ENCODE assay signal across 10 cellular contexts in the genomic region with DNA sequence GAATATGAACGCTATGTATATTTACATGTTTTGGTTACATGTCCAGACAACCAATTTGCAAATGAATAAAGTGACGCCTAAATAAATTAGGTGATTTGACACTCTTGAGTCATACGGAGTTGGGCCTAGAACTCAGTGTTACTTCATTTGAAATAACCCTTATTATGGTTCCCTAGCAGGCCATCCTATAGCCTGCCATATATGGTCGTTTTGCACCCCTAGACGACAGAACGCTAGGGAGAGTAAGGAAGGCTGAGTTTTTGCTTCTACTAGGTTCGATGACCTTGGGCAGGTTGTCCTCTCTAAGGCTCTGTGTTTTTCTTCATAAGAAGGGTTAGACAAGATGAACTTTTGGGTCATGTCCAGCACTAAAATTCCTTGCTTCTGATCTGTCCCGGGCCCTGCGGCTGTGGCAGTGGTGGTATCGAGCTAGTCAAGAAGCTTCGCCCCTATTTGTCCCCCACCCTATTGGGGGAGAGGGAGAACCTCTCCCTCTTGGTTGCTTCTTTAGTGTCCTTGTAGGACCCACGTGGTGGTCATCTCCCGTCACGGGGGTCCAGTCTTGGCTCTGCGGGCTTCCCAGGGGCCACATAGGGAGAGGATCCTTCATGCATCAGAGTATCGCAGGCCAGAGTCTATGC. TPM values are rescaled to one million over a fixed set of nuclear protein-coding genes. Genes with fewer than 3 reads are reported as not detected.
DNase-seq lines count a peak whose midpoint lies in the region; ATAC-seq, FAIRE-seq and TF ChIP-seq lines count a peak whose summit lies in the region.
"Had no signal": no experiment of that assay in that cellular context is flagged by ENCODE, and none has a peak within 500 bp of the region (broad histone marks: within the 10 kb centered on the region; RNA-seq: fewer than 3 reads in every experiment).

No MANE protein-coding gene starts in this region.

- H3K4me1 ChIP-seq in mucosa of stomach (ENCODE audit: control insufficient read depth, insufficient read depth, low read length), result peaks cover 18% of the 10 kb centered on the region
- peaks cover 33% of the 10 kb centered on the region for H3K4me1 ChIP-seq in vagina

- no peak for TF ChIP-seq CTCF in chondrocyte (IDR thresholded peaks at IDR 0.05)
- TF ChIP-seq CTCF in vagina (IDR thresholded peaks at IDR 0.05), result no peak

- no peaks in the 10 kb centered on the region for H3K36me3 Mint-ChIP-seq in chondrocyte (ENCODE audit: low read depth)

- H3K4me3 ChIP-seq in mucosa of stomach (ENCODE audit: low read length), result no peak overlapping the region
- H3K4me3 ChIP-seq in vagina, result peak overlapping the region; percentile 97 to 98

- H3K4me1 Mint-ChIP-seq in stimulated activated naive CD8-positive, alpha-beta T cell treated with anti-CD3 and anti-CD28 coated beads, Interleukin-15, amount 100 ng/mL, for 72 hours, result peaks cover 16% of the 10 kb centered on the region
- H3K4me1 Mint-ChIP-seq in chondrocyte (ENCODE audit: low read depth), result peaks cover 11% of the 10 kb centered on the region

- no peak for DNase-seq in stimulated activated naive CD8-positive, alpha-beta T cell treated with anti-CD3 and anti-CD28 coated beads, Interleukin-15, amount 100 ng/mL, for 72 hours
- no peak for DNase-seq in stimulated activated naive CD8-positive, alpha-beta T cell treated with anti-CD3 and anti-CD28 coated beads, Interleukin-15, Interleukin-2, amounts not matched to agents 100 U/mL and 50 U/mL, for 24 hours
- no peak for DNase-seq in chondrocyte (ENCODE audit: low spot score)
- no peak for DNase-seq in vagina (ENCODE audit: extremely low spot score in 2 of 2)
- DNase-seq in NCI-H1105 treated with DMSO at 0.1 percent for 48 hours (lab: John Stamatoyannopoulos, UW), result no peak
- no peak for DNase-seq in GM12892 (ENCODE audit: insufficient read length)
- DNase-seq in NCI-H345 treated with DMSO at 0.1 percent for 48 hours (lab: John Stamatoyannopoulos, UW; ENCODE audit: unreplicated experiment), result no peak

- no peak for ATAC-seq in stimulated activated naive CD8-positive, alpha-beta T cell treated with anti-CD3 and anti-CD28 coated beads, Interleukin-15, amount 100 ng/mL, for 72 hours
- ATAC-seq in stimulated activated naive CD8-positive, alpha-beta T cell treated with anti-CD3 and anti-CD28 coated beads, Interleukin-15, Interleukin-2, amounts not matched to agents 100 U/mL and 50 U/mL, for 24 hours, result no peak

- H3K9me3 ChIP-seq in mucosa of stomach (ENCODE audit: control insufficient read depth, low read length) (no peaks in the 10 kb centered on the region), vagina (no peaks in the 10 kb centered on the region)

- H3K4me3 Mint-ChIP-seq in stimulated activated naive CD8-positive, alpha-beta T cell treated with anti-CD3 and anti-CD28 coated beads, Interleukin-15, amount 100 ng/mL, for 72 hours, result no peak overlapping the region
- no peak overlapping the region for H3K4me3 Mint-ChIP-seq in chondrocyte (ENCODE audit: unreplicated experiment)
- H3K4me3 Mint-ChIP-seq: HFFc6 had no signal

- H3K27ac Mint-ChIP-seq in stimulated activated naive CD8-positive, alpha-beta T cell treated with anti-CD3 and anti-CD28 coated beads, Interleukin-15, amount 100 ng/mL, for 72 hours, result peak overlapping the region; percentile 41 to 78
- peak overlapping the region; percentile 74 for H3K27ac Mint-ChIP-seq in chondrocyte (ENCODE audit: unreplicated experiment)
- H3K27ac Mint-ChIP-seq: HFFc6 had no signal

- FAIRE-seq in GM12892 (lab: Jason Lieb, UNC), result no peak
- FAIRE-seq: islet of Langerhans had no signal

- H3K27ac ChIP-seq in vagina, result peak overlapping the region; percentile 91

- no peaks in the 10 kb centered on the region for H3K27me3 Mint-ChIP-seq in stimulated activated naive CD8-positive, alpha-beta T cell treated with anti-CD3 and anti-CD28 coated beads, Interleukin-15, amount 100 ng/mL, for 72 hours
- peaks cover 2% of the 10 kb centered on the region for H3K27me3 Mint-ChIP-seq in chondrocyte (ENCODE audit: low read depth)

- H3K27me3 ChIP-seq in mucosa of stomach (ENCODE audit: control insufficient read depth, insufficient read depth, low read length), result no peaks in the 10 kb centered on the region
- no peaks in the 10 kb centered on the region for H3K27me3 ChIP-seq in vagina

- H3K36me3 ChIP-seq in mucosa of stomach (ENCODE audit: control insufficient read depth, insufficient read depth, low read length) (no peaks in the 10 kb centered on the region), vagina (no peaks in the 10 kb centered on the region)

- H3K9me3 Mint-ChIP-seq in stimulated activated naive CD8-positive, alpha-beta T cell treated with anti-CD3 and anti-CD28 coated beads, Interleukin-15, amount 100 ng/mL, for 72 hours, result no peaks in the 10 kb centered on the region
- no peaks in the 10 kb centered on the region for H3K9me3 Mint-ChIP-seq in chondrocyte (ENCODE audit: low read depth)
- H3K9me3 Mint-ChIP-seq: HFFc6 had no signal

- TF ChIP-seq POLR2A in vagina (IDR thresholded peaks at IDR 0.05) (no peak), GM12892 (IDR thresholded peaks at IDR 0.05; ENCODE audit: low read depth, low read length) (no peak)

- H3K9ac ChIP-seq in mucosa of stomach (ENCODE audit: low read length), result peak overlapping the region; percentile 36

- intact Hi-C loops in vagina (cut with DNase I), result no loop called here

RNA-seq across cellular contexts. Expression of a gene that starts 0.6 kb away (rescaled TPM):
- total RNA-seq in chondrocyte (49.5 to 50.0 TPM (median 49.9 TPM) in 3 replicates), vagina (26.0 TPM)
- 22.7 TPM for polyA plus RNA-seq in GM12892 (2012; ENCODE audit: missing spikeins)
